In genomic region chr9:5494765-5495164, GRCh38 we compare ENCODE assay signal across 1 cellular context. TPM values are rescaled to one million over a fixed set of nuclear protein-coding genes. Genes with fewer than 3 reads are reported as not detected.
"Had no signal": no experiment of that assay in that cellular context is flagged by ENCODE, and none has a peak within 500 bp of the region (broad histone marks: within the 10 kb centered on the region; RNA-seq: fewer than 3 reads in every experiment).

No MANE protein-coding gene starts in this region.

RNA-seq across cellular contexts. Expression of gene PDCD1LG2, which starts 15.6 kb away (rescaled TPM):
- total RNA-seq: WTC11 had no signal
